Comparison of ENCODE assay signal across 8 cellular contexts in the genomic region with DNA sequence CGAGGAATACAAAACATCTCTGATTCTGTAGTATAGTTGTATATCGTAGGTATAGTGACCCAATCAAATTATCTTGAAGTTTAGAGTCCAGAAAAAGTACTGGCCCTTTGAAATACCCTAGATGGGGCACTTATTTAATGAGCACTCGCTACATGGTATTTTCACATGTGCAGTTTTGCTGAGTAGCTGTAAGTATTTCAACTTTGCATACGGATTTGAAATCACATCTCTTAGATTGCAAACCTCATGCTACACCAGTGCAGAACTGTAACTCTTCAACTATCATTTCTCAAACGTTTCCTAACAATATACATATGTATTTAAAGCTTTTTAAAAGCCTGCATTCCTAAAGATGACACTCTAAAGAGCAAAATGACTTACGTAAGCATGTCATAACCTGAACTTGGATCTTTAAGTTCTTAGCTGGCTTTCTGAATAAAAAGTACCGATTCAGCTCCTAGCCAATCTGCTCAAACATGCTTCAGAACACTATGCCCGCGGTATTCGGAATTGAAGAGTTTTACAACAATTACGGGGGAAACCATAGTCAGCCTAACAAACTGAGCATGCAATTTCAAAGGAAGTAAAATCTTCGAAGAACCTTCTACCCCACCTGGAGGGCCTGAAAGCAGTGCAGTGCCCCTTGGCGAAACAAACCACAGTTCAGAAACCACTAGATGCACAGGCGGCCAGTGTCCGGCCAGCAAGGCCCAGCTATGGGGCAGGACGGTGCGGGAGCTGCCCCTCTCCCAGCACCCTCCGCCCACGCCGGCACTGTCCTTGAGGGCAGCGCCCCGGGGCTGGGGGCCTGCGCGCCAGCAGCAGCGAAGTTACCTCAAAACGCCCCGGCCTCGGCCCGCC. TPM values are rescaled to one million over a fixed set of nuclear protein-coding genes. Genes with fewer than 3 reads are reported as not detected.
DNase-seq lines count a peak whose midpoint lies in the region; ATAC-seq lines count a peak whose summit lies in the region.

No MANE protein-coding gene starts in this region.

- H3K27ac ChIP-seq in caudate nucleus (ENCODE audit: low read depth, low read length) = peak overlapping the region; percentile 81

- peak; percentile 13 for ATAC-seq in GM18858 (IDR thresholded peaks at IDR 0.05; ENCODE audit: unreplicated experiment)
- peak; percentile 30 for ATAC-seq in HG03025 (IDR thresholded peaks at IDR 0.05; ENCODE audit: low FRiP score, unreplicated experiment)

- peak; percentile 20 for DNase-seq in A172 (ENCODE audit: low spot score)
- DNase-seq in RPMI8226 = peak; percentile 62
- peak in 20 of 61 donors; percentile 6 to 69 (median 36) for DNase-seq in caudate nucleus (lab: John Stamatoyannopoulos, UW)
- DNase-seq in kidney tubule cell (ENCODE audit: low spot score) = peak; percentile 26
- peak; percentile 34 for DNase-seq in stimulated activated CD4-positive, alpha-beta T cell treated with anti-CD3 and anti-CD28 coated beads, Interleukin-4, amount 100 ng/mL, for 1 hour
- no peak for DNase-seq in NCI-H1105 treated with DMSO at 0.1 percent for 48 hours (lab: John Stamatoyannopoulos, UW)

RNA-seq across cellular contexts. Expression of a gene that starts 0.9 kb away (rescaled TPM):
- 351 and 373 TPM in 2 replicates for total RNA-seq in A172 (2014; rRNA removed; shearing (Covaris generic))

RNA-seq across cellular contexts. Expression of a gene that starts 13.5 kb away (rescaled TPM):
- 2.4 TPM in 1 of 2 replicates, not detected in the other for total RNA-seq in A172 (2014; rRNA removed; shearing (Covaris generic))
